9 cellular contexts compared by ENCODE assay signal in the genomic region with DNA sequence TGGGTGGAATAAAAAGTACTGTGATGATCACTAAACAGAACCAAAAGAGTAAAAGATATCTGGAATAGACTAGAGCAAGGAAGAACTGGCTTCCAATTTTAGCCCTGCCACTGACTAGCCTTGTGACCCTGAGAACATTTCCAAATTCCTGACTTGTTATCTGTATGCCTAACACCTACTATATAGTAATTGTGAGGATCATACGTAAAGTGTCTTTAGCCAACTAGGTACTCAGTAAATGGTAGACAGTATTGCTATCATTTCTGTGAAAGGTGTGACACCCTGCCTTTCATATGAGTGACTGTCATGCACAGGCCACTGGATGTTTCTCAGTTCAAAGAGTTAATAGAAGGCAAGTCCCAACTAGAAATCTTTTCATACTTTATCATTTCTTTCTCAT. TPM values are rescaled to one million over a fixed set of nuclear protein-coding genes. Genes with fewer than 3 reads are reported as not detected.
DNase-seq lines count a peak whose midpoint lies in the region; ATAC-seq and TF ChIP-seq lines count a peak whose summit lies in the region.
"Had no signal": no experiment of that assay in that cellular context is flagged by ENCODE, and none has a peak within 500 bp of the region (broad histone marks: within the 10 kb centered on the region; RNA-seq: fewer than 3 reads in every experiment).

No MANE protein-coding gene starts in this region.

- peaks cover 90 to 97% (median 95%) of the 10 kb centered on the region in 3 donors for H3K4me1 Mint-ChIP-seq in CD8-positive, alpha-beta memory T cell
- H3K4me1 Mint-ChIP-seq in activated naive CD8-positive, alpha-beta T cell treated with anti-CD3 and anti-CD28 coated beads, Interleukin-2, amount 50 U/mL, for 24 hours, result peaks cover 93% of the 10 kb centered on the region

- H3K9me2 ChIP-seq in hepatocyte (replicated peaks; ENCODE audit: insufficient read depth), result no peaks in the 10 kb centered on the region

- H3K36me3 ChIP-seq in CD8-positive, alpha-beta memory T cell (ENCODE audit: insufficient read depth, low read length), result peaks cover 43% of the 10 kb centered on the region
- H3K36me3 ChIP-seq in A673 (ENCODE audit: insufficient read depth, low read length, poor library complexity, severe bottlenecking) (no peaks in the 10 kb centered on the region), hepatocyte (replicated peaks; ENCODE audit: insufficient read depth, low read depth) (no peaks in the 10 kb centered on the region)

- H3K36me3 Mint-ChIP-seq in CD8-positive, alpha-beta memory T cell, result peaks cover 38 to 76% (median 46%) of the 10 kb centered on the region in 3 donors
- H3K36me3 Mint-ChIP-seq in activated naive CD8-positive, alpha-beta T cell treated with anti-CD3 and anti-CD28 coated beads, Interleukin-2, amount 50 U/mL, for 24 hours (ENCODE audit: low read depth), result peaks cover 78% of the 10 kb centered on the region

- H3K27ac ChIP-seq in CD8-positive, alpha-beta memory T cell (ENCODE audit: low read depth, low read length), result peak overlapping the region; percentile 40
- H3K27ac ChIP-seq in A673 (ENCODE audit: low read depth, low read length, poor library complexity, severe bottlenecking), result no peak overlapping the region
- no peak overlapping the region for H3K27ac ChIP-seq in hepatocyte

- peaks cover 0 to 3% of the 10 kb centered on the region in 2 donors for H3K27me3 Mint-ChIP-seq in CD8-positive, alpha-beta memory T cell
- H3K27me3 Mint-ChIP-seq in activated naive CD8-positive, alpha-beta T cell treated with anti-CD3 and anti-CD28 coated beads, Interleukin-2, amount 50 U/mL, for 24 hours, result no peaks in the 10 kb centered on the region

- peak overlapping the region; percentile 52 for H3K4me3 ChIP-seq in CD8-positive, alpha-beta memory T cell (ENCODE audit: low read length)
- H3K4me3 ChIP-seq in A673 (ENCODE audit: low read depth, low read length, poor library complexity, severe bottlenecking) (no peak overlapping the region), hepatocyte (no peak overlapping the region)

- H2AFZ ChIP-seq in hepatocyte, result no peak overlapping the region

- H4K20me1 ChIP-seq in hepatocyte (ENCODE audit: insufficient read depth, poor library complexity, severe bottlenecking), result no peaks in the 10 kb centered on the region

- H3K27ac Mint-ChIP-seq in CD8-positive, alpha-beta memory T cell, result peak overlapping the region; percentile 31 to 98 (median 79)
- H3K27ac Mint-ChIP-seq in activated naive CD8-positive, alpha-beta T cell treated with anti-CD3 and anti-CD28 coated beads, Interleukin-2, amount 50 U/mL, for 24 hours, result peak overlapping the region; percentile 98

- DNase-seq in CD8-positive, alpha-beta memory T cell, result no peak
- DNase-seq in activated naive CD8-positive, alpha-beta T cell treated with anti-CD3 and anti-CD28 coated beads, Interleukin-2, amount 50 U/mL, for 24 hours, result no peak
- no peak for DNase-seq in effector CD4-positive, alpha-beta T cell
- DNase-seq in DMS53 (lab: John Stamatoyannopoulos, UW), result no peak
- no peak for DNase-seq in A673 (ENCODE audit: low spot score)
- DNase-seq in hepatocyte (ENCODE audit: low spot score), result no peak
- DNase-seq: NCI-H82 had no signal

- TF ChIP-seq CTCF in A673 (conservative IDR thresholded peaks at IDR 0.05; ENCODE audit: low read depth, low read length) (no peak), hepatocyte (IDR thresholded peaks at IDR 0.05; ENCODE audit: poor library complexity) (no peak)

- no peaks in the 10 kb centered on the region for H3K9me3 Mint-ChIP-seq in CD8-positive, alpha-beta memory T cell
- H3K9me3 Mint-ChIP-seq in activated naive CD8-positive, alpha-beta T cell treated with anti-CD3 and anti-CD28 coated beads, Interleukin-2, amount 50 U/mL, for 24 hours, result no peaks in the 10 kb centered on the region

- ATAC-seq in GM19395 (IDR thresholded peaks at IDR 0.05; ENCODE audit: unreplicated experiment) (peak; percentile 21), HG03045 (IDR thresholded peaks at IDR 0.05; ENCODE audit: unreplicated experiment) (peak; percentile 8)
- ATAC-seq in activated naive CD8-positive, alpha-beta T cell treated with anti-CD3 and anti-CD28 coated beads, Interleukin-2, amount 50 U/mL, for 24 hours, result peak; percentile 30

- peak overlapping the region; percentile 21 to 73 (median 52) for H3K4me3 Mint-ChIP-seq in CD8-positive, alpha-beta memory T cell
- peak overlapping the region; percentile 73 for H3K4me3 Mint-ChIP-seq in activated naive CD8-positive, alpha-beta T cell treated with anti-CD3 and anti-CD28 coated beads, Interleukin-2, amount 50 U/mL, for 24 hours

- H3K27me3 ChIP-seq in CD8-positive, alpha-beta memory T cell (ENCODE audit: insufficient read depth, low read length, poor library complexity, severe bottlenecking), result no peaks in the 10 kb centered on the region
- H3K27me3 ChIP-seq in A673 (replicated peaks; ENCODE audit: insufficient read depth, low read depth, low read length, poor library complexity) (peaks cover 3% of the 10 kb centered on the region), hepatocyte (no peaks in the 10 kb centered on the region)

- 71% methylated on average over 1 of the region's 1 CpG for WGBS in hepatocyte (ENCODE audit: low lambda C conversion rate, missing lambda C conversion rate)

- BruUV-seq in A673 (replicated peaks; lab: Mats Ljungman, UMichigan), result no TSS peak

- no peak overlapping the region for H3K4me2 ChIP-seq in hepatocyte

- CTCF ChIA-PET in CD8-positive, alpha-beta memory T cell (lab: Charles Lee), result interaction anchor here (0.8 to 3.4 kb wide), 4 partner anchors 10 to 86 kb away, joined by 4 to 23 read pairs (median 6); a partner anchor contains a TSS
- CTCF ChIA-PET in A673 (lab: Charles Lee), result no interaction called here

- POLR2A ChIA-PET in CD8-positive, alpha-beta memory T cell (lab: Charles Lee), result interaction anchor here (0.6 to 1.2 kb wide), 5 partner anchors 10 to 29 kb away, joined by 3 to 7 read pairs (median 4); a partner anchor contains a TSS
- POLR2A ChIA-PET in A673 (lab: Charles Lee; ENCODE audit: low non-redundant PET), result no interaction called here

- H3K9me3 ChIP-seq in CD8-positive, alpha-beta memory T cell (ENCODE audit: low read length), result no peaks in the 10 kb centered on the region
- H3K9me3 ChIP-seq in A673 (ENCODE audit: low read depth, low read length, poor library complexity, severe bottlenecking) (no peaks in the 10 kb centered on the region), hepatocyte (ENCODE audit: low read depth) (no peaks in the 10 kb centered on the region)

- H3K79me2 ChIP-seq in hepatocyte, result no peaks in the 10 kb centered on the region

- peaks cover 92% of the 10 kb centered on the region for H3K4me1 ChIP-seq in CD8-positive, alpha-beta memory T cell (ENCODE audit: insufficient read depth, low read length)
- H3K4me1 ChIP-seq in A673 (ENCODE audit: insufficient read depth, low read length, poor library complexity, severe bottlenecking) (no peaks in the 10 kb centered on the region), hepatocyte (ENCODE audit: insufficient read depth) (peaks cover 8% of the 10 kb centered on the region)

- intact Hi-C loops in A673 (cut with micrococcal nuclease; ENCODE audit: unreplicated experiment), result no loop called here

RNA-seq across cellular contexts. Expression of a gene that starts 29.8 kb away (rescaled TPM):
- total RNA-seq in CD8-positive, alpha-beta memory T cell, result 100 to 1,000 TPM; 195 to 202 TPM
- 144 TPM for polyA plus RNA-seq in CD8-positive, alpha-beta memory T cell
- total RNA-seq in A673 (2021) (not detected in 2 replicates), hepatocyte (3.7 and 4.0 TPM in 2 replicates)
- 0.28 and 1.6 TPM in 2 replicates for polyA plus RNA-seq in hepatocyte

Comparison
In these comparisons a context has a peak if more than half of its experiments do, and no peak if none do; other contexts are left out.
1. RNA of a gene that starts 29.8 kb away (total RNA-seq): 195 to 202 TPM in CD8-positive, alpha-beta memory T cell; 3.7 to 4.0 TPM in hepatocyte and not detected in A673; every median in the first group is over 10 times any median in the second.
2. Peak in every context shown above with its lines, with median percentiles within 50 percentile points of each other: ATAC-seq.